1 cellular context compared by ENCODE assay signal in the genomic region with DNA sequence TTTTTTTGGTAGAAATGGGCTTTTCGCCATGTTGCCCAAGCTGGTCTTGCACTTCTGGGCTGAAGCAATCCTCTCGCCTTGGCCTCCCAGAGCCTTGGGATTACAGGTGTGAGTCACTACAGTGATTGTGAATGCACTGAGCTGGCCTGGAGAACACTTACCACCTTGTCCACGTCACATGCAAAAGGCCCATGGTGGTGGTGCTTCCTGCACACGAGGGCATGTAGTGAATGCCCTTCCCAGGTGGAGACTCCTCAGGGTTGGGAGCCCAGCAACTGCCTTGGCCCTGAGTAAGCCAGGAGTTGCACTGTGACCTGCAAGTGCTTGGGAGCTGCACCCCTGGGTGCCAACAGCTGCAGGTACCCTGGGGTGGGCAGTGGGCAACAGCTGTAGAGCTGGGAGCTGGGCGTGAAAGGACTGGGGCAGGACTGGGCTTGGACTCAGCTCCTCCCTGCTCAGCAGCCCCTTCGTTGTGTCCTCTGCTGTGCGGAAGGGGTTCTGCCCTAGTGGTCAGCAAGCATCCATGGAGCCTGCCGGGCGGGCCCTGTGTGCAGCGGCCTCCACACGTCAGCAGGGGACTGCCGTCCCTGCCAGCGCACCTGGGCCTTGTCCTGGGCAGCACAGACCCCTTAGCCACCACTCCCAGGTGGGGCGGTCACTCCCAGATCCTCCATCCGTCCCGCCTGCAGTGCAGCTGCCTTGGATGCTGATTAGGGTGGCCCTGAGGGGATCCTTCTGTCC.
TF ChIP-seq lines count a peak whose summit lies in the region.

No MANE protein-coding gene starts in this region.

TF ChIP-seq in IMR-90, 13 proteins besides CTCF, POLR2A, EP300 and RAD21 (continued from another document):
- TF ChIP-seq MAFK (IDR thresholded peaks at IDR 0.05; ENCODE audit: low read depth, low read length) (no peak), RCOR1 (IDR thresholded peaks at IDR 0.05; ENCODE audit: insufficient replicate concordance, low read length) (no peak), FOS (IDR thresholded peaks at IDR 0.05; ENCODE audit: low read depth, low read length) (no peak), MAZ (IDR thresholded peaks at IDR 0.05; ENCODE audit: borderline replicate concordance, low read depth, low read length) (no peak), RFX5 (IDR thresholded peaks at IDR 0.05; ENCODE audit: low read depth, low read length) (no peak), CEBPB (IDR thresholded peaks at IDR 0.05; ENCODE audit: low read depth, low read length) (no peak), NFE2L2 (IDR thresholded peaks at IDR 0.05; ENCODE audit: low read depth, low read length) (no peak)
